Comparison of ENCODE assay signal across 29 cellular contexts in the genomic region with DNA sequence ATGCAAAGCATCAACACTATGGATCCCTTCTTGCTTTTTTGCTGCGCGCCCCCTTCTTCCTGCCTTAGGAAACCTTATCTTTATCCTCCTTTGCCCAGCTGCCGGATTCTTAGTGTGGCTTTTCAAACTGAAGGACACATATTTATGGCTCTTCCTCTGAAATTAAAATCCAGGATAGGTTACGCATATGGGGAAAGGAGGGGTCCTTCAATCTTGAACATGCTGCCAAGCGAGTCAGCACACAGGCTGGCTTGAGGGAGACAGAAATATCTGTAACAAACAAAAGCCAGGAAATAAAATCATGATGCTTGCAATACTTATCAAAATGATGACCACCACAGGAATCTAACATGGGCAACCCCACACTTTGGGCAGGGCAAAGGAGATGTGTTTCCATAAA.
A peak's percentile ranks its signal among the peaks of the same experiment; 100 is the strongest.
DNase-seq lines count a peak whose midpoint lies in the region; ATAC-seq and TF ChIP-seq lines count a peak whose summit lies in the region.
"Had no signal": no experiment of that assay in that cellular context is flagged by ENCODE, and none has a peak within 500 bp of the region (broad histone marks: within the 10 kb centered on the region; RNA-seq: fewer than 3 reads in every experiment).

No MANE protein-coding gene starts in this region.

- H3K27me3 Mint-ChIP-seq in neural progenitor cell (ENCODE audit: insufficient read depth, low read depth): peaks cover 6% of the 10 kb centered on the region
- H3K27me3 Mint-ChIP-seq: B cell had no signal

- peak overlapping the region; percentile 29; the same call in 1 of the 2 replicates for H3K9ac ChIP-seq in SK-N-SH
- H3K9ac ChIP-seq in neural progenitor cell: no peak overlapping the region

- WGBS in SK-N-SH (ENCODE audit: low lambda C conversion rate): 62% methylated on average over 5 of the region's 5 CpGs
- WGBS in esophagus muscularis mucosa: 54% methylated on average over 5 of the region's 5 CpGs

- DNase-seq in AG10803 (ENCODE audit: low read depth) (peak; percentile 34), SK-N-SH (no peak), esophagus muscularis mucosa (ENCODE audit: extremely low spot score) (peak; percentile 37), neural progenitor cell (ENCODE audit: low spot score) (no peak), NOMO-1 (lab: John Stamatoyannopoulos, UW; ENCODE audit: unreplicated experiment in 2 of 2) (no peak), NCI-H82 (lab: John Stamatoyannopoulos, UW) (no peak)
- DNase-seq: activated CD4-positive, alpha-beta T cell treated with anti-CD3 and anti-CD28 coated beads for 36 hours; activated effector memory CD4-positive, alpha-beta T cell treated with anti-CD3 and anti-CD28 coated beads, Interleukin-2, amount 50 U/mL, for 16 hours; activated naive CD8-positive, alpha-beta T cell treated with anti-CD3 and anti-CD28 coated beads for 36 hours; activated T-cell treated with anti-CD3 and anti-CD28 coated beads, Interleukin-2, amount 50 U/mL, for 1 hour; cerebellar nuclear complex; foreskin melanocyte; GOT3; heart right ventricle; kidney glomerular epithelial cell; lower lobe of right lung; NCI-H1105 treated with DMSO at 0.1 percent for 48 hours; NCI-H2081; NCI-H2227 treated with DMSO at 0.1 percent for 48 hours; OCI-M1; right lobe of liver; stimulated activated naive CD4-positive, alpha-beta T cell; T-helper 2 cell had no signal

- no peaks in the 10 kb centered on the region for H3F3A ChIP-seq in SK-N-SH (replicated peaks; ENCODE audit: insufficient read depth)
- H3F3A ChIP-seq in neural progenitor cell (ENCODE audit: low read depth): no peaks in the 10 kb centered on the region

- no peak for TF ChIP-seq CTCF in AG10803 (conservative IDR thresholded peaks at IDR 0.05; ENCODE audit: low read length)
- TF ChIP-seq CTCF in SK-N-SH (IDR thresholded peaks at IDR 0.05): no peak
- no peak for TF ChIP-seq CTCF in esophagus muscularis mucosa (IDR thresholded peaks at IDR 0.05)
- no peak for TF ChIP-seq CTCF in neural progenitor cell (IDR thresholded peaks at IDR 0.05)

- H3K4me3 Mint-ChIP-seq in neural progenitor cell: no peak overlapping the region
- H3K4me3 Mint-ChIP-seq: activated CD4-positive, alpha-beta T cell treated with anti-CD3 and anti-CD28 coated beads for 36 hours; activated naive CD8-positive, alpha-beta T cell treated with anti-CD3 and anti-CD28 coated beads for 36 hours; B cell had no signal

- no peaks in the 10 kb centered on the region for H3K36me3 Mint-ChIP-seq in neural progenitor cell
- H3K36me3 Mint-ChIP-seq: activated naive CD8-positive, alpha-beta T cell treated with anti-CD3 and anti-CD28 coated beads for 36 hours had no signal

- peak overlapping the region; percentile 3 for H3K27ac Mint-ChIP-seq in neural progenitor cell
- H3K27ac Mint-ChIP-seq: activated CD4-positive, alpha-beta T cell treated with anti-CD3 and anti-CD28 coated beads for 36 hours; activated naive CD8-positive, alpha-beta T cell treated with anti-CD3 and anti-CD28 coated beads for 36 hours; B cell had no signal

- no peaks in the 10 kb centered on the region for H3K79me2 ChIP-seq in SK-N-SH (ENCODE audit: insufficient read depth)
- H3K79me2 ChIP-seq in neural progenitor cell (ENCODE audit: low read depth): no peaks in the 10 kb centered on the region

- POLR2A ChIA-PET in SK-N-SH (lab: Yijun Ruan, JAX): no interaction called here

- TF ChIP-seq POLR2A in esophagus muscularis mucosa (IDR thresholded peaks at IDR 0.05; ENCODE audit: low read depth): no peak

- CTCF ChIA-PET in SK-N-SH (lab: Yijun Ruan, JAX): no interaction called here

- TF ChIP-seq EP300 in SK-N-SH (IDR thresholded peaks at IDR 0.05; ENCODE audit: borderline replicate concordance in 1 of 2, low read depth in 1 of 2, low read length in 1 of 2) (no peak), esophagus muscularis mucosa (IDR thresholded peaks at IDR 0.05) (no peak)

- ATAC-seq in HG02938 (IDR thresholded peaks at IDR 0.05; ENCODE audit: unreplicated experiment): no peak
- no peak for ATAC-seq in HG03460 (IDR thresholded peaks at IDR 0.05; ENCODE audit: unreplicated experiment)
- ATAC-seq: activated CD4-positive, alpha-beta T cell treated with anti-CD3 and anti-CD28 coated beads for 36 hours; lower lobe of right lung had no signal

- H3K9me3 ChIP-seq in SK-N-SH (no peaks in the 10 kb centered on the region), esophagus muscularis mucosa (no peaks in the 10 kb centered on the region), neural progenitor cell (ENCODE audit: low read depth) (no peaks in the 10 kb centered on the region)
- H3K9me3 ChIP-seq: heart right ventricle, lower lobe of right lung, right lobe of liver, testis, vagina had no signal

- peaks cover 0 to 20% of the 10 kb centered on the region in 2 experiments; a peak in 1 of 4 replicates for H3K4me1 ChIP-seq in SK-N-SH (ENCODE audit: control insufficient read depth in 1 of 2, insufficient read depth in 2 of 2, low read depth in 1 of 2, low read length in 1 of 2)
- H3K4me1 ChIP-seq in esophagus muscularis mucosa: peaks cover 0 to 10% (median 7%) of the 10 kb centered on the region in 4 donors
- no peaks in the 10 kb centered on the region for H3K4me1 ChIP-seq in neural progenitor cell
- H3K4me1 ChIP-seq: lower lobe of right lung, right lobe of liver, vagina had no signal

- H3K4me1 Mint-ChIP-seq in neural progenitor cell: peaks cover 13% of the 10 kb centered on the region
- H3K4me1 Mint-ChIP-seq: activated CD4-positive, alpha-beta T cell treated with anti-CD3 and anti-CD28 coated beads for 36 hours; B cell had no signal

- H3K9me2 ChIP-seq in SK-N-SH: no peaks in the 10 kb centered on the region

- no peak overlapping the region for H3K4me3 ChIP-seq in AG10803 (ENCODE audit: low read length)
- no peak overlapping the region for H3K4me3 ChIP-seq in SK-N-SH (ENCODE audit: low read depth in 2 of 2, low read length in 1 of 2)
- no peak overlapping the region for H3K4me3 ChIP-seq in esophagus muscularis mucosa
- no peak overlapping the region for H3K4me3 ChIP-seq in neural progenitor cell
- H3K4me3 ChIP-seq: heart right ventricle, lower lobe of right lung, right lobe of liver, testis, vagina had no signal

- H3K27ac ChIP-seq in SK-N-SH (ENCODE audit: low read depth in 2 of 2, low read length in 1 of 2): peak overlapping the region in 1 of 2 experiments; percentile 25; a peak in 1 of 4 replicates
- no peak overlapping the region for H3K27ac ChIP-seq in esophagus muscularis mucosa (replicated peaks in 1 of 4)
- H3K27ac ChIP-seq in neural progenitor cell: no peak overlapping the region
- H3K27ac ChIP-seq: epithelial cell of prostate, heart right ventricle, lower lobe of right lung, right lobe of liver, vagina had no signal

- no peak for TF ChIP-seq RAD21 in SK-N-SH (IDR thresholded peaks at IDR 0.05; ENCODE audit: low read length)

- H4K20me1 ChIP-seq in SK-N-SH (ENCODE audit: insufficient read depth) (no peaks in the 10 kb centered on the region), neural progenitor cell (ENCODE audit: low read depth) (no peaks in the 10 kb centered on the region)

- H3K9me3 Mint-ChIP-seq in neural progenitor cell: no peaks in the 10 kb centered on the region
- H3K9me3 Mint-ChIP-seq: activated naive CD8-positive, alpha-beta T cell treated with anti-CD3 and anti-CD28 coated beads for 36 hours had no signal

- H3K36me3 ChIP-seq in SK-N-SH (replicated peaks in 1 of 2; ENCODE audit: control insufficient read depth in 1 of 2, insufficient read depth in 2 of 2, low read length in 1 of 2): no peaks in the 10 kb centered on the region
- H3K36me3 ChIP-seq in esophagus muscularis mucosa: no peaks in the 10 kb centered on the region
- H3K36me3 ChIP-seq in neural progenitor cell: no peaks in the 10 kb centered on the region
- H3K36me3 ChIP-seq: heart right ventricle, lower lobe of right lung, right lobe of liver, vagina had no signal

- no peaks in the 10 kb centered on the region for H3K27me3 ChIP-seq in SK-N-SH (ENCODE audit: insufficient read depth)
- peaks cover 0 to 6% (median 0%) of the 10 kb centered on the region in 4 donors for H3K27me3 ChIP-seq in esophagus muscularis mucosa
- H3K27me3 ChIP-seq in neural progenitor cell: no peaks in the 10 kb centered on the region
- H3K27me3 ChIP-seq: heart right ventricle, right lobe of liver, testis, vagina had no signal

- intact Hi-C loops in esophagus muscularis mucosa (cut with DNase I): no loop called here

- H3K4me2 ChIP-seq in SK-N-SH: peak overlapping the region; percentile 38
- no peak overlapping the region for H3K4me2 ChIP-seq in neural progenitor cell

- peak overlapping the region; percentile 80 for H2AFZ ChIP-seq in SK-N-SH (ENCODE audit: low read depth)
- peak overlapping the region; percentile 85 for H2AFZ ChIP-seq in neural progenitor cell (replicated peaks)

TF ChIP-seq in SK-N-SH, 30 proteins besides CTCF, POLR2A, EP300 and RAD21 (continues in another document):
- TF ChIP-seq, protein P1, sequence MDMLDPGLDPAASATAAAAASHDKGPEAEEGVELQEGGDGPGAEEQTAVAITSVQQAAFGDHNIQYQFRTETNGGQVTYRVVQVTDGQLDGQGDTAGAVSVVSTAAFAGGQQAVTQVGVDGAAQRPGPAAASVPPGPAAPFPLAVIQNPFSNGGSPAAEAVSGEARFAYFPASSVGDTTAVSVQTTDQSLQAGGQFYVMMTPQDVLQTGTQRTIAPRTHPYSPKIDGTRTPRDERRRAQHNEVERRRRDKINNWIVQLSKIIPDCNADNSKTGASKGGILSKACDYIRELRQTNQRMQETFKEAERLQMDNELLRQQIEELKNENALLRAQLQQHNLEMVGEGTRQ (IDR thresholded peaks at IDR 0.05; ENCODE audit: borderline replicate concordance, low read depth, low read length): no peak
- TF ChIP-seq GABPA (IDR thresholded peaks at IDR 0.05; ENCODE audit: low read depth): no peak
- TF ChIP-seq JUND (IDR thresholded peaks at IDR 0.05): no peak
- TF ChIP-seq RFX5 (IDR thresholded peaks at IDR 0.05; ENCODE audit: low read length): no peak
- TF ChIP-seq, protein P2, sequence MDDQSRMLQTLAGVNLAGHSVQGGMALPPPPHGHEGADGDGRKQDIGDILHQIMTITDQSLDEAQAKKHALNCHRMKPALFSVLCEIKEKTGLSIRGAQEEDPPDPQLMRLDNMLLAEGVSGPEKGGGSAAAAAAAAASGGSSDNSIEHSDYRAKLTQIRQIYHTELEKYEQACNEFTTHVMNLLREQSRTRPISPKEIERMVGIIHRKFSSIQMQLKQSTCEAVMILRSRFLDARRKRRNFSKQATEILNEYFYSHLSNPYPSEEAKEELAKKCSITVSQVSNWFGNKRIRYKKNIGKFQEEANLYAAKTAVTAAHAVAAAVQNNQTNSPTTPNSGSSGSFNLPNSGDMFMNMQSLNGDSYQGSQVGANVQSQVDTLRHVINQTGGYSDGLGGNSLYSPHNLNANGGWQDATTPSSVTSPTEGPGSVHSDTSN (IDR thresholded peaks at IDR 0.05): no peak
- TF ChIP-seq FOXM1 (IDR thresholded peaks at IDR 0.05; ENCODE audit: low read depth): no peak

Comparison
In these comparisons a context has a peak if more than half of its experiments do, and no peak if none do; other contexts are left out.
1. DNase-seq: peak in AG10803 (single experiment) and esophagus muscularis mucosa (single experiment); none in SK-N-SH (single experiment), neural progenitor cell (single experiment), NOMO-1 (0 of 2) and NCI-H82 (single experiment).